ENCODE assay signal across 7 cellular contexts in the genomic region with DNA sequence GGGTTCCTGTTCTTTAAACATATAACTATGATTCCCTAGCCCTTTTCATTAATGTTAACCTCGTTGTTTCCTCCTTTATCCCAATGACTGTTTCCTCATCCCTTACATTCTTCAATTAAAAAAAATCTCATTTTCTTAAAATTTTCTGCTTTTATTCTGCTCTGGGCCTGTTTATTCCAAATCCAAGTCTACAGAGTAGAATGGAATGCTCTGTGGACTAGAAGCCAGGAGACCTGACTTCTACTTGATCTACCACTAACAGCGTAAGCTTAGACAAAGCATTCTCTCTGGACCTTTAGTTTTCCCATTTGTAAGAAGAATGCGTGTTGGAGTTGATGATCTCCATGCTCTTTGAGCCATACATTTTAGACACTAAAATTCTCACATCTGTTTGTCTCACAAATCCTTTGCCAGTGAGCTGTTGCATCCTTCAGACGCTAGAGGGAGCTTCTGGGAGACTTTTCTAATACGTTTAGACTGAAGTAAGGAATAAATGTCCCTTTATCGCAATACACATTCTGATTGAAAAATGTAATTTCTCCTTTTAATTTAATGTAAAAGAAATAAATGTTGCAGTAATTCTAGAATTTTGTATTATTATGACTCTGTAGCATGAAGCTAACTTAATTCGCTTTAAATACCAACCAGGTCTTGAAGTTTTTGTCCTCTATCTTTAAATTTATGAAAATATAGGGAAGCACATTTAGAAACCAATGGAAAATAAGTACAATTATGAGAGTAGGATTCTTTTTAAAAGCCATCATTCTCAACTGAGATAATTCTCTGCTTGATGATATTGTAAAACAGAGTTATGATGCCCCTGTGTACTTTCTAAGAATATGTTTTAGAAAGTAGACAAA. TPM values are rescaled to one million over a fixed set of nuclear protein-coding genes. Genes with fewer than 3 reads are reported as not detected.
DNase-seq lines count a peak whose midpoint lies in the region; ATAC-seq and TF ChIP-seq lines count a peak whose summit lies in the region.

No MANE protein-coding gene starts in this region.

- no peak overlapping the region for H3K27ac Mint-ChIP-seq in immature natural killer cell

- H3K27me3 Mint-ChIP-seq in immature natural killer cell (ENCODE audit: low read depth in 3 of 3): no peaks in the 10 kb centered on the region

- ATAC-seq in GM19452 (IDR thresholded peaks at IDR 0.05; ENCODE audit: unreplicated experiment) (peak; percentile 70), HG03520 (IDR thresholded peaks at IDR 0.05; ENCODE audit: unreplicated experiment) (peak; percentile 77)

- peak; percentile 95 for TF ChIP-seq CTCF in astrocyte of the cerebellum (IDR thresholded peaks at IDR 0.05; ENCODE audit: low read depth, low read length, missing control alignments)

- DNase-seq in ELF-1 (ENCODE audit: low read depth, low spot score): peak; percentile 5
- DNase-seq in NCI-H524 (lab: John Stamatoyannopoulos, UW): peak; percentile 67 to 91
- peak; percentile 52 for DNase-seq in astrocyte of the cerebellum (ENCODE audit: low read depth)
- DNase-seq in immature natural killer cell: peak in 2 of 3 donors; percentile 6 to 11
- peak; percentile 27 for DNase-seq in stimulated activated CD4-positive, alpha-beta T cell treated with anti-CD3 and anti-CD28 coated beads, Interleukin-4, amount 100 ng/mL, for 24 hours

- H3K4me3 ChIP-seq in astrocyte of the cerebellum (ENCODE audit: low read depth, low read length): no peak overlapping the region

- H3K9me3 Mint-ChIP-seq in immature natural killer cell: peaks cover 0 to 4% (median 0%) of the 10 kb centered on the region in 6 donors

- H3K4me1 Mint-ChIP-seq in immature natural killer cell: no peaks in the 10 kb centered on the region

- in situ Hi-C loops in astrocyte of the cerebellum (cut with HindIII; ENCODE audit: low sequenced_read_pairs): no loop called here

- H3K4me3 Mint-ChIP-seq in immature natural killer cell: no peak overlapping the region

- no peaks in the 10 kb centered on the region for H3K36me3 Mint-ChIP-seq in immature natural killer cell

RNA-seq across cellular contexts. Expression of gene GMNC, which starts 21.7 kb away (rescaled TPM):
- polyA plus RNA-seq in immature natural killer cell: not detected

Comparison
In these comparisons a context has a peak if more than half of its experiments do, and no peak if none do; other contexts are left out.
1. DNase-seq: peak in every context shown above with its lines; median percentile 79 in NCI-H524; 52 in astrocyte of the cerebellum; 27 in stimulated activated CD4-positive, alpha-beta T cell treated with anti-CD3 and anti-CD28 coated beads, Interleukin-4, amount 100 ng/mL, for 24 hours; 8 in immature natural killer cell; 5 in ELF-1.